ENCODE assay signal across 16 cellular contexts in genomic region chr2:127437056-127437455, GRCh38. TPM values are rescaled to one million over a fixed set of nuclear protein-coding genes. Genes with fewer than 3 reads are reported as not detected.
DNase-seq lines count a peak whose midpoint lies in the region; ATAC-seq, FAIRE-seq and TF ChIP-seq lines count a peak whose summit lies in the region.
"Had no signal": no experiment of that assay in that cellular context is flagged by ENCODE, and none has a peak within 500 bp of the region (broad histone marks: within the 10 kb centered on the region; RNA-seq: fewer than 3 reads in every experiment).

No MANE protein-coding gene starts in this region.

- H3K27ac Mint-ChIP-seq in astrocyte (ENCODE audit: unreplicated experiment) (peak overlapping the region; percentile 47), neural progenitor cell (no peak overlapping the region), endothelial cell (ENCODE audit: unreplicated experiment) (no peak overlapping the region), CD14-positive monocyte (no peak overlapping the region)
- H3K27ac Mint-ChIP-seq: CD4-positive, alpha-beta T cell had no signal

- H3K79me2 ChIP-seq in astrocyte (ENCODE audit: insufficient read depth, low read length) (no peaks in the 10 kb centered on the region), neural progenitor cell (ENCODE audit: low read depth) (no peaks in the 10 kb centered on the region)

- peaks cover 16% of the 10 kb centered on the region for H3K27me3 Mint-ChIP-seq in astrocyte (ENCODE audit: low read depth, unreplicated experiment)
- no peaks in the 10 kb centered on the region for H3K27me3 Mint-ChIP-seq in neural progenitor cell (ENCODE audit: insufficient read depth, low read depth)
- H3K27me3 Mint-ChIP-seq in endothelial cell (ENCODE audit: unreplicated experiment): no peaks in the 10 kb centered on the region
- H3K27me3 Mint-ChIP-seq in CD14-positive monocyte (ENCODE audit: low read depth in 3 of 3): peaks cover 0 to 3% (median 1%) of the 10 kb centered on the region in 3 donors
- H3K27me3 Mint-ChIP-seq: CD4-positive, alpha-beta T cell had no signal

- H3K4me1 ChIP-seq in astrocyte (ENCODE audit: insufficient read depth, low read length) (no peaks in the 10 kb centered on the region), neural progenitor cell (peaks cover 14% of the 10 kb centered on the region), upper lobe of right lung (no peaks in the 10 kb centered on the region)
- H3K4me1 ChIP-seq: BE2C, HAP-1 had no signal

- H2AFZ ChIP-seq in astrocyte (ENCODE audit: low read depth, low read length) (no peak overlapping the region), neural progenitor cell (replicated peaks) (peak overlapping the region; percentile 81)

- TF ChIP-seq CTCF in astrocyte (IDR thresholded peaks at IDR 0.05; ENCODE audit: insufficient read depth, low read depth, low read length) (no peak), neural progenitor cell (IDR thresholded peaks at IDR 0.05) (no peak), upper lobe of right lung (IDR thresholded peaks at IDR 0.05) (no peak), endothelial cell (IDR thresholded peaks at IDR 0.05; ENCODE audit: unreplicated experiment) (no peak), CD14-positive monocyte (IDR thresholded peaks at IDR 0.05) (no peak)

- intact Hi-C loops in upper lobe of right lung (cut with DNase I) (no loop called here), CD14-positive monocyte (cut with micrococcal nuclease) (no loop called here)

- H3K4me3 Mint-ChIP-seq in astrocyte (ENCODE audit: unreplicated experiment): no peak overlapping the region
- H3K4me3 Mint-ChIP-seq in neural progenitor cell: no peak overlapping the region
- no peak overlapping the region for H3K4me3 Mint-ChIP-seq in endothelial cell (ENCODE audit: unreplicated experiment)
- H3K4me3 Mint-ChIP-seq in CD14-positive monocyte: no peak overlapping the region
- H3K4me3 Mint-ChIP-seq: CD4-positive, alpha-beta T cell had no signal

- H3K9me3 Mint-ChIP-seq in astrocyte (ENCODE audit: unreplicated experiment) (peaks cover 16% of the 10 kb centered on the region), neural progenitor cell (peaks cover 12% of the 10 kb centered on the region), endothelial cell (ENCODE audit: unreplicated experiment) (no peaks in the 10 kb centered on the region), CD14-positive monocyte (peaks cover 6 to 12% (median 9%) of the 10 kb centered on the region in 7 donors)
- H3K9me3 Mint-ChIP-seq: CD4-positive, alpha-beta T cell had no signal

- no peak overlapping the region for H3K27ac ChIP-seq in astrocyte (ENCODE audit: low read depth, low read length)
- no peak overlapping the region for H3K27ac ChIP-seq in neural progenitor cell
- H3K27ac ChIP-seq in upper lobe of right lung: no peak overlapping the region

- H3K4me3 ChIP-seq in astrocyte (ENCODE audit: insufficient read depth, low read depth, low read length) (no peak overlapping the region), neural progenitor cell (no peak overlapping the region), upper lobe of right lung (no peak overlapping the region)
- H3K4me3 ChIP-seq: GM12878, HAP-1, K562 had no signal

- FAIRE-seq in astrocyte (lab: Jason Lieb, UNC): no peak
- FAIRE-seq: GM12878, GM19239, K562 had no signal

- H3K27me3 ChIP-seq in astrocyte (ENCODE audit: insufficient read depth, low read length) (no peaks in the 10 kb centered on the region), neural progenitor cell (no peaks in the 10 kb centered on the region), upper lobe of right lung (no peaks in the 10 kb centered on the region)
- H3K27me3 ChIP-seq: BE2C had no signal

- H3K9ac ChIP-seq in astrocyte (ENCODE audit: low read length) (no peak overlapping the region), neural progenitor cell (no peak overlapping the region)

- no peaks in the 10 kb centered on the region for H3K36me3 ChIP-seq in astrocyte (ENCODE audit: insufficient read depth, low read length)
- H3K36me3 ChIP-seq in neural progenitor cell: no peaks in the 10 kb centered on the region
- no peaks in the 10 kb centered on the region for H3K36me3 ChIP-seq in upper lobe of right lung
- H3K36me3 ChIP-seq: BE2C, HAP-1 had no signal

- H3K4me2 ChIP-seq in astrocyte (ENCODE audit: low read length): no peak overlapping the region
- H3K4me2 ChIP-seq in neural progenitor cell: no peak overlapping the region

- ATAC-seq in upper lobe of right lung: no peak
- ATAC-seq: GM12878, K562 had no signal

- peaks cover 14% of the 10 kb centered on the region for H3F3A ChIP-seq in neural progenitor cell (ENCODE audit: low read depth)

- peak; percentile 2 for DNase-seq in AG20443 (ENCODE audit: low spot score)
- DNase-seq in astrocyte (ENCODE audit: low read depth): no peak
- no peak for DNase-seq in neural progenitor cell (ENCODE audit: low spot score)
- DNase-seq in upper lobe of right lung: peak; percentile 53
- no peak for DNase-seq in endothelial cell (ENCODE audit: low spot score)
- DNase-seq in CD14-positive monocyte (ENCODE audit: low spot score): no peak
- DNase-seq: BE2C; C1 segment of cervical spinal cord; CD4-positive, alpha-beta T cell; DMS79 treated with DMSO at 0.1 percent for 48 hours; GF-D8; IMR-90 had no signal

- H3K36me3 Mint-ChIP-seq in astrocyte (ENCODE audit: low read depth, unreplicated experiment): no peaks in the 10 kb centered on the region
- H3K36me3 Mint-ChIP-seq in neural progenitor cell: no peaks in the 10 kb centered on the region
- peaks cover 5% of the 10 kb centered on the region for H3K36me3 Mint-ChIP-seq in endothelial cell (ENCODE audit: low read depth, unreplicated experiment)
- no peaks in the 10 kb centered on the region for H3K36me3 Mint-ChIP-seq in CD14-positive monocyte

- no peaks in the 10 kb centered on the region for H3K4me1 Mint-ChIP-seq in astrocyte (ENCODE audit: low read depth, unreplicated experiment)
- peaks cover 11% of the 10 kb centered on the region for H3K4me1 Mint-ChIP-seq in neural progenitor cell
- H3K4me1 Mint-ChIP-seq in endothelial cell (ENCODE audit: unreplicated experiment): no peaks in the 10 kb centered on the region
- no peaks in the 10 kb centered on the region for H3K4me1 Mint-ChIP-seq in CD14-positive monocyte

- no peaks in the 10 kb centered on the region for H3K9me3 ChIP-seq in astrocyte (ENCODE audit: insufficient read depth, low read depth, low read length)
- H3K9me3 ChIP-seq in neural progenitor cell (ENCODE audit: low read depth): peaks cover 5% of the 10 kb centered on the region
- peaks cover 6% of the 10 kb centered on the region for H3K9me3 ChIP-seq in upper lobe of right lung
- H3K9me3 ChIP-seq: BE2C had no signal

- H4K20me1 ChIP-seq in astrocyte (ENCODE audit: insufficient read depth, low read length): no peaks in the 10 kb centered on the region
- no peaks in the 10 kb centered on the region for H4K20me1 ChIP-seq in neural progenitor cell (ENCODE audit: low read depth)

RNA-seq across cellular contexts. Expression of gene PROC, which starts 18.8 kb away (rescaled TPM):
- total RNA-seq in astrocyte (1.0 and 1.5 TPM in 2 replicates), neural progenitor cell (ENCODE audit: low replicate concordance) (0.25 TPM in 1 of 2 replicates, not detected in the other), upper lobe of right lung (not detected), endothelial cell (ENCODE audit: unreplicated experiment) (not detected)
- not detected for polyA plus RNA-seq in CD14-positive monocyte
- total RNA-seq: GM12878, IMR-90, K562 had no signal
- polyA plus RNA-seq: GM12878, K562 had no signal

RNA-seq across cellular contexts. Expression of gene MAP3K2, which starts 49.3 kb away (rescaled TPM):
- total RNA-seq in astrocyte: 62.2 and 71.2 TPM in 2 replicates
- 24.5 and 27.7 TPM in 2 replicates for total RNA-seq in neural progenitor cell (ENCODE audit: low replicate concordance)
- total RNA-seq in upper lobe of right lung: 71.5 TPM
- total RNA-seq in endothelial cell (ENCODE audit: unreplicated experiment): 27.3 TPM
- 10 to 100 TPM; 66.3 to 86.4 TPM for polyA plus RNA-seq in CD14-positive monocyte

Comparison
In these comparisons a context has a peak if more than half of its experiments do, and no peak if none do; other contexts are left out.
1. DNase-seq: peak in AG20443 (single experiment) and upper lobe of right lung (single experiment); none in astrocyte (single experiment), neural progenitor cell (single experiment), endothelial cell (single experiment) and CD14-positive monocyte (single experiment).